1 cellular context compared by ENCODE assay signal in the genomic region with DNA sequence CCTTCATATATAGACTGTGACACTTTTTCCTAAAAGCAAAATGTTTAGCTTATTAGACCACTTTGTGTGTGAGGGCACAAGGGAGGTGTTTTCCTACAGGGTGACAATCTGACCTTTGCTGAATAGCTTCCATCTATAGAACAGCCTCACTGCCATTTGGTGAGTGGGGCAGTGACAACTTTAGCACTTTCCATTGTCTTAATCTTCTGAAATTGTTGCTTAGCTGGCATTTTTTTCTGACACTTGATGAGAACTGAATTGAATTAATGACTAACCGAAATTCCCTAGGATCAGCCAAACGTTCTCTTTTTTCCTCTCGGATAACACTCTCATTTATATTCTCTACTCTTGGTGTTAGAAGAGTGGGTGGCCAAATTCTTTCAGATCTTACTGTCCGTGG.
A peak's percentile ranks its signal among the peaks of the same experiment; 100 is the strongest.
TF ChIP-seq lines count a peak whose summit lies in the region.

No MANE protein-coding gene starts in this region.

TF ChIP-seq in HepG2, 621 proteins besides CTCF, POLR2A, EP300 and RAD21:
- TF ChIP-seq ZSCAN20 (CRISPR knock-in tag; IDR thresholded peaks at IDR 0.05; ENCODE audit: borderline replicate concordance) (no peak), MAFF (IDR thresholded peaks at IDR 0.05; ENCODE audit: low read depth, low read length) (peak; percentile 86), KAT8 (CRISPR knock-in tag; IDR thresholded peaks at IDR 0.05) (no peak), SOX6 (IDR thresholded peaks at IDR 0.05) (no peak), SOX6 (CRISPR knock-in tag; IDR thresholded peaks at IDR 0.05) (no peak), BORCS8-MEF2B (CRISPR knock-in tag; IDR thresholded peaks at IDR 0.05) (no peak), SMAD9 (CRISPR knock-in tag; IDR thresholded peaks at IDR 0.05) (no peak), PHB2 (IDR thresholded peaks at IDR 0.05; ENCODE audit: partially characterized antibody) (no peak), MAFK (conservative IDR thresholded peaks at IDR 0.05 in 1 of 2, IDR thresholded peaks at IDR 0.05 in 1 of 2; ENCODE audit: low read length in 2 of 2) (peak; percentile 76 to 90), ZFAT (CRISPR knock-in tag; conservative IDR thresholded peaks at IDR 0.05) (no peak), RXRB (CRISPR knock-in tag; IDR thresholded peaks at IDR 0.05; ENCODE audit: borderline replicate concordance) (no peak), ZNF484 (CRISPR knock-in tag; IDR thresholded peaks at IDR 0.05; ENCODE audit: borderline replicate concordance, low read depth) (no peak)
- TF ChIP-seq, protein P1, sequence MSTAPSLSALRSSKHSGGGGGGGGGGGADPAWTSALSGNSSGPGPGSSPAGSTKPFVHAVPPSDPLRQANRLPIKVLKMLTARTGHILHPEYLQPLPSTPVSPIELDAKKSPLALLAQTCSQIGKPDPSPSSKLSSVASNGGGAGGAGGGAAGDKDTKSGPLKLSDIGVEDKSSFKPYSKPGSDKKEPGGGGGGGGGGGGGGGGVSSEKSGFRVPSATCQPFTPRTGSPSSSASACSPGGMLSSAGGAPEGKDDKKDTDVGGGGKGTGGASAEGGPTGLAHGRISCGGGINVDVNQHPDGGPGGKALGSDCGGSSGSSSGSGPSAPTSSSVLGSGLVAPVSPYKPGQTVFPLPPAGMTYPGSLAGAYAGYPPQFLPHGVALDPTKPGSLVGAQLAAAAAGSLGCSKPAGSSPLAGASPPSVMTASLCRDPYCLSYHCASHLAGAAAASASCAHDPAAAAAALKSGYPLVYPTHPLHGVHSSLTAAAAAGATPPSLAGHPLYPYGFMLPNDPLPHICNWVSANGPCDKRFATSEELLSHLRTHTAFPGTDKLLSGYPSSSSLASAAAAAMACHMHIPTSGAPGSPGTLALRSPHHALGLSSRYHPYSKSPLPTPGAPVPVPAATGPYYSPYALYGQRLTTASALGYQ (CRISPR knock-in tag; IDR thresholded peaks at IDR 0.05), result no peak
- TF ChIP-seq, protein P2, sequence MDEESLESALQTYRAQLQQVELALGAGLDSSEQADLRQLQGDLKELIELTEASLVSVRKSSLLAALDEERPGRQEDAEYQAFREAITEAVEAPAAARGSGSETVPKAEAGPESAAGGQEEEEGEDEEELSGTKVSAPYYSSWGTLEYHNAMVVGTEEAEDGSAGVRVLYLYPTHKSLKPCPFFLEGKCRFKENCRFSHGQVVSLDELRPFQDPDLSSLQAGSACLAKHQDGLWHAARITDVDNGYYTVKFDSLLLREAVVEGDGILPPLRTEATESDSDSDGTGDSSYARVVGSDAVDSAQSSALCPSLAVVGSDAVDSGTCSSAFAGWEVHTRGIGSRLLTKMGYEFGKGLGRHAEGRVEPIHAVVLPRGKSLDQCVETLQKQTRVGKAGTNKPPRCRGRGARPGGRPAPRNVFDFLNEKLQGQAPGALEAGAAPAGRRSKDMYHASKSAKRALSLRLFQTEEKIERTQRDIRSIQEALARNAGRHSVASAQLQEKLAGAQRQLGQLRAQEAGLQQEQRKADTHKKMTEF (CRISPR knock-in tag; IDR thresholded peaks at IDR 0.05), result no peak
- TF ChIP-seq, protein P3, sequence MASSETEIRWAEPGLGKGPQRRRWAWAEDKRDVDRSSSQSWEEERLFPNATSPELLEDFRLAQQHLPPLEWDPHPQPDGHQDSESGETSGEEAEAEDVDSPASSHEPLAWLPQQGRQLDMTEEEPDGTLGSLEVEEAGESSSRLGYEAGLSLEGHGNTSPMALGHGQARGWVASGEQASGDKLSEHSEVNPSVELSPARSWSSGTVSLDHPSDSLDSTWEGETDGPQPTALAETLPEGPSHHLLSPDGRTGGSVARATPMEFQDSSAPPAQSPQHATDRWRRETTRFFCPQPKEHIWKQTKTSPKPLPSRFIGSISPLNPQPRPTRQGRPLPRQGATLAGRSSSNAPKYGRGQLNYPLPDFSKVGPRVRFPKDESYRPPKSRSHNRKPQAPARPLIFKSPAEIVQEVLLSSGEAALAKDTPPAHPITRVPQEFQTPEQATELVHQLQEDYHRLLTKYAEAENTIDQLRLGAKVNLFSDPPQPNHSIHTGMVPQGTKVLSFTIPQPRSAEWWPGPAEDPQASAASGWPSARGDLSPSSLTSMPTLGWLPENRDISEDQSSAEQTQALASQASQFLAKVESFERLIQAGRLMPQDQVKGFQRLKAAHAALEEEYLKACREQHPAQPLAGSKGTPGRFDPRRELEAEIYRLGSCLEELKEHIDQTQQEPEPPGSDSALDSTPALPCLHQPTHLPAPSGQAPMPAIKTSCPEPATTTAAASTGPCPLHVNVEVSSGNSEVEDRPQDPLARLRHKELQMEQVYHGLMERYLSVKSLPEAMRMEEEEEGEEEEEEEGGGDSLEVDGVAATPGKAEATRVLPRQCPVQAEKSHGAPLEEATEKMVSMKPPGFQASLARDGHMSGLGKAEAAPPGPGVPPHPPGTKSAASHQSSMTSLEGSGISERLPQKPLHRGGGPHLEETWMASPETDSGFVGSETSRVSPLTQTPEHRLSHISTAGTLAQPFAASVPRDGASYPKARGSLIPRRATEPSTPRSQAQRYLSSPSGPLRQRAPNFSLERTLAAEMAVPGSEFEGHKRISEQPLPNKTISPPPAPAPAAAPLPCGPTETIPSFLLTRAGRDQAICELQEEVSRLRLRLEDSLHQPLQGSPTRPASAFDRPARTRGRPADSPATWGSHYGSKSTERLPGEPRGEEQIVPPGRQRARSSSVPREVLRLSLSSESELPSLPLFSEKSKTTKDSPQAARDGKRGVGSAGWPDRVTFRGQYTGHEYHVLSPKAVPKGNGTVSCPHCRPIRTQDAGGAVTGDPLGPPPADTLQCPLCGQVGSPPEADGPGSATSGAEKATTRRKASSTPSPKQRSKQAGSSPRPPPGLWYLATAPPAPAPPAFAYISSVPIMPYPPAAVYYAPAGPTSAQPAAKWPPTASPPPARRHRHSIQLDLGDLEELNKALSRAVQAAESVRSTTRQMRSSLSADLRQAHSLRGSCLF (CRISPR knock-in tag; IDR thresholded peaks at IDR 0.05; ENCODE audit: borderline replicate concordance), result no peak
